In genomic region chr19:40425450-40426287, GRCh38 we compare ENCODE assay signal across 8 cellular contexts. TPM values are rescaled to one million over a fixed set of nuclear protein-coding genes. Genes with fewer than 3 reads are reported as not detected.
DNase-seq lines count a peak whose midpoint lies in the region; ATAC-seq and TF ChIP-seq lines count a peak whose summit lies in the region.

Gene SERTAD1, minus strand, starts transcription at chr19:40425992. Its CDS starts 2,446 bp downstream, at chr19:40423546.

- peak within 1 kb of the TSS; percentile 75 for H2AFZ ChIP-seq in osteoblast (ENCODE audit: low read length)

- H3K4me2 ChIP-seq in osteoblast (ENCODE audit: insufficient read depth, low read length): peak within 1 kb of the TSS; percentile 89

- H3K4me3 ChIP-seq in osteoblast (ENCODE audit: insufficient read depth, low read length) (peak within 1 kb of the TSS; percentile 97), thymus (ENCODE audit: low read length) (peak within 1 kb of the TSS; percentile 82)

- H3K9me3 ChIP-seq in osteoblast (ENCODE audit: low read depth, low read length): no peaks in the 10 kb centered on the region
- H3K9me3 ChIP-seq in thymus (ENCODE audit: control insufficient read depth): no peaks in the 10 kb centered on the region

- peaks cover 32% of the 10 kb centered on the region for H3K79me2 ChIP-seq in osteoblast (ENCODE audit: insufficient read depth, low read length)

- no peaks in the 10 kb centered on the region for H3K9me3 Mint-ChIP-seq in activated naive CD8-positive, alpha-beta T cell (ENCODE audit: low read depth)

- peak; percentile 38 for TF ChIP-seq CTCF in osteoblast (IDR thresholded peaks at IDR 0.05; ENCODE audit: extremely low read depth, low read depth, low read length)

- H3K27me3 ChIP-seq in osteoblast (ENCODE audit: insufficient read depth, low read length) (no peaks in the 10 kb centered on the region), thymus (ENCODE audit: control insufficient read depth, insufficient read depth) (no peaks in the 10 kb centered on the region)

- peak within 1 kb of the TSS; percentile 98 for H3K27ac Mint-ChIP-seq in activated naive CD8-positive, alpha-beta T cell

- H3K36me3 ChIP-seq in osteoblast (ENCODE audit: insufficient read depth, low read length): peaks cover 15% of the 10 kb centered on the region
- peaks cover 11% of the 10 kb centered on the region for H3K36me3 ChIP-seq in thymus (ENCODE audit: control insufficient read depth, insufficient read depth)

- H3K4me1 ChIP-seq in osteoblast (ENCODE audit: insufficient read depth, low read length) (peaks cover 20% of the 10 kb centered on the region), thymus (ENCODE audit: control insufficient read depth, insufficient read depth, low read length) (peaks cover 10% of the 10 kb centered on the region)

- no peaks in the 10 kb centered on the region for H3K27me3 Mint-ChIP-seq in activated naive CD8-positive, alpha-beta T cell

- peak; percentile 97 for DNase-seq in NCI-H1092 treated with DMSO at 0.1 percent for 48 hours (lab: John Stamatoyannopoulos, UW)
- DNase-seq in SKM-1 (lab: John Stamatoyannopoulos, UW; ENCODE audit: unreplicated experiment): peak; percentile 99
- DNase-seq in glomerular endothelial cell (ENCODE audit: extremely low read depth, low read depth, low spot score): peak; percentile 96
- peak; percentile 99 for DNase-seq in osteoblast (ENCODE audit: insufficient read length, low spot score, missing footprints)

- H4K20me1 ChIP-seq in osteoblast (ENCODE audit: insufficient read depth, low read length): no peaks in the 10 kb centered on the region

- under 1% methylated on average over 75 of the region's 75 CpGs for WGBS in thymus

- peaks cover 25% of the 10 kb centered on the region for H3K4me1 Mint-ChIP-seq in activated naive CD8-positive, alpha-beta T cell (ENCODE audit: low read depth)

- peak; percentile 99 for TF ChIP-seq POLR2A in GM10847 (IDR thresholded peaks at IDR 0.05; ENCODE audit: extremely low read depth, insufficient read length)

- peak within 1 kb of the TSS; percentile 99 for H3K4me3 Mint-ChIP-seq in activated naive CD8-positive, alpha-beta T cell

- H3K36me3 Mint-ChIP-seq in activated naive CD8-positive, alpha-beta T cell: peaks cover 5% of the 10 kb centered on the region

- H3K27ac ChIP-seq in osteoblast (ENCODE audit: low read depth, low read length): peak within 1 kb of the TSS; percentile 95
- H3K27ac ChIP-seq in thymus (ENCODE audit: low read depth): peak within 1 kb of the TSS; percentile 87

- peak; percentile 83 for ATAC-seq in HG02610 (IDR thresholded peaks at IDR 0.05; ENCODE audit: unreplicated experiment)

RNA-seq across cellular contexts. Expression of gene SERTAD1, which starts in this region (rescaled TPM):
- total RNA-seq in glomerular endothelial cell (13.2 and 17.3 TPM in 2 replicates), osteoblast (15.2 and 15.3 TPM in 2 replicates)
- 15.4 TPM for polyA plus RNA-seq in thymus

Comparison
In these comparisons a context has a peak if more than half of its experiments do, and no peak if none do; other contexts are left out.
1. Peak in every context shown above with its lines: DNase-seq, ATAC-seq, H3K4me3 ChIP-seq and H3K27ac ChIP-seq.